Comparison of ENCODE assay signal across 8 cellular contexts in the genomic region with DNA sequence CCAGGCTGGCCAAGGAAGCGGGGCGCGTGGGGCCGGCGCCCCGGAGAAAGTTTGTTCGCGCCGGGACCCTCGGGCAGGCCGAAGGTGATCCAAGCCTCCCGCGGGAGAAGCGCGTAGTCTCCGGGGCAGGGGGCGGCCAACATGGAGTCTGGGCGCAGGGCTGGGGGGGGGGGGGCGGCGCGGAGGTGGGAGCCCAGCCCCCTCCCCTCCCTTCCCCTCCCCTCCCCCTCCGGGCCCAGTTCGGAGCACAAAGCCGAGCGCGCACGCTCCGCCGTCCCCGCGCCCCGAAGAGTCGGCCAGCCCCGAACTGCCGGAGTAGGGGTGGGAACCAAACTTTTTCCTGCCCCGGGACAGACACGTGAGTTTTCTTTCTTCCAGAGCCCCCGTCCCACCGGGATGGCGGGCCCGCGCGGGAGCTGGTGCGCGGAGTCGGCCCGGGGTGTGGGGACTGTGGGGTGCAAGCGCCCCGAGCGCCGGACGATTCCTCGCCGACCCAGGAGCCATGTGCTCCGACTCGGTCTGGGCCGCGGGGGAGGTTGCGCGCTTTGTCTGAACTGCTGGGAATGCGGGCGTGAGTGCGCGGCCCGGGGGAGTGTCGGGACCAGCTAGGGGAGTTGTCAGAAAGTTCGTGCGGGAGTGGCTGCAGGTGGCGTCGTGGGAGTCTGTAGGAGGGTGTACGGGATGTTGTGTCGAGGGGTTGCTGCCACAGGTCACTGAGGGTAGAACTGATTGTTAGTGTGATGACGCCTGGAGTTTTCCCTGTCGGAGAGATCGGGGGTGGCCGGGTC. TPM values are rescaled to one million over a fixed set of nuclear protein-coding genes. Genes with fewer than 3 reads are reported as not detected.
DNase-seq lines count a peak whose midpoint lies in the region; ATAC-seq and TF ChIP-seq lines count a peak whose summit lies in the region.

No MANE protein-coding gene starts in this region.

- peak overlapping the region; percentile 97 for H3K9ac ChIP-seq in MM.1S (ENCODE audit: low read length)
- H3K9ac ChIP-seq in mesenchymal stem cell (ENCODE audit: low read length), result peak overlapping the region; percentile 62

- 0 to 1% methylated on average over 66 to 71 of the region's 76 CpGs for WGBS in ectodermal cell, 2 experiments
- 1% methylated on average over 60 of the region's 76 CpGs for WGBS in mesenchymal stem cell

- peaks cover 51% of the 10 kb centered on the region for H3K79me2 ChIP-seq in MM.1S (ENCODE audit: low read length)

- H4K91ac ChIP-seq in mesenchymal stem cell (ENCODE audit: low read length), result no peak overlapping the region

- H4K8ac ChIP-seq in mesenchymal stem cell (ENCODE audit: low read length), result peak overlapping the region; percentile 45

- peak; percentile 77 for DNase-seq in ELR (ENCODE audit: low read depth)
- peak; percentile 46 for DNase-seq in MM.1S
- DNase-seq in activated CD4-positive, alpha-beta T cell treated with anti-CD3 and anti-CD28 coated beads for 48 hours, result peak; percentile 66
- peak; percentile 72 for DNase-seq in mesenchymal stem cell

- 0 out of 2 replicates have a peak, but pooled peaks cover 9% of the 10 kb centered on the region for H3K4me1 ChIP-seq in MM.1S (ENCODE audit: low read length)
- H3K4me1 ChIP-seq in ectodermal cell (ENCODE audit: control insufficient read depth, insufficient read depth, low read length), result peaks cover 14% of the 10 kb centered on the region
- H3K4me1 ChIP-seq in mesenchymal stem cell (ENCODE audit: control insufficient read depth, insufficient read depth, low read depth, low read length), result peaks cover 26% of the 10 kb centered on the region

- H3K27ac ChIP-seq in MM.1S (ENCODE audit: low read length) (peak overlapping the region; percentile 50; the same call in 1 of the 2 replicates), ectodermal cell (ENCODE audit: insufficient read depth, low read depth, low read length, poor library complexity, severe bottlenecking) (peak overlapping the region; percentile 87), mesenchymal stem cell (ENCODE audit: low read length, poor library complexity, severe bottlenecking) (peak overlapping the region; percentile 64)

- peak overlapping the region; percentile 21 to 55 for H2BK12ac ChIP-seq in mesenchymal stem cell (ENCODE audit: low read length in 2 of 2)

- peak overlapping the region; percentile 84 for H3K27ac Mint-ChIP-seq in stimulated activated memory B cell treated with anti-CD40 and anti-IgM and Interleukin-4, amounts not matched to agents 10 μg/mL and 1 μg/mL and 100 μg/mL, for 72 hours

- no peaks in the 10 kb centered on the region for H3K9me2 ChIP-seq in MM.1S (replicated peaks; ENCODE audit: insufficient read depth, low read length)

- H3K23ac ChIP-seq in mesenchymal stem cell (ENCODE audit: low read length in 2 of 2), result peak overlapping the region in 1 of 2 experiments; percentile 97

- H3K4me2 ChIP-seq in MM.1S (ENCODE audit: low read depth, low read length), result peak overlapping the region; percentile 74
- H3K4me2 ChIP-seq in mesenchymal stem cell (ENCODE audit: low read length, poor library complexity, severe bottlenecking), result peak overlapping the region; percentile 77

- peaks cover 5% of the 10 kb centered on the region for H3K79me1 ChIP-seq in mesenchymal stem cell (replicated peaks; ENCODE audit: low read length, poor library complexity, severe bottlenecking)

- no peak overlapping the region for H2AK5ac ChIP-seq in mesenchymal stem cell (ENCODE audit: low read length, severe bottlenecking)

- peaks cover 38% of the 10 kb centered on the region for H3K4me1 Mint-ChIP-seq in stimulated activated memory B cell treated with anti-CD40 and anti-IgM and Interleukin-4, amounts not matched to agents 10 μg/mL and 1 μg/mL and 100 μg/mL, for 72 hours

- peak overlapping the region; percentile 67 for H2BK5ac ChIP-seq in mesenchymal stem cell (ENCODE audit: low read depth, low read length, poor library complexity, severe bottlenecking)

- peak overlapping the region; percentile 92 for H2BK120ac ChIP-seq in mesenchymal stem cell (ENCODE audit: low read depth, low read length)

- H3K27me3 ChIP-seq in MM.1S (replicated peaks; ENCODE audit: insufficient read depth, low read length), result no peaks in the 10 kb centered on the region
- H3K27me3 ChIP-seq in ectodermal cell (ENCODE audit: control insufficient read depth, insufficient read depth, low read length, poor library complexity, severe bottlenecking), result peaks cover 3% of the 10 kb centered on the region
- H3K27me3 ChIP-seq in mesenchymal stem cell (ENCODE audit: control insufficient read depth in 1 of 2, insufficient read depth in 1 of 2, low read length in 2 of 2), result no peaks in the 10 kb centered on the region

- H3K36me3 ChIP-seq in MM.1S (replicated peaks; ENCODE audit: insufficient read depth, low read length) (no peaks in the 10 kb centered on the region), ectodermal cell (ENCODE audit: control insufficient read depth, insufficient read depth, low read length) (peaks cover 9% of the 10 kb centered on the region), mesenchymal stem cell (ENCODE audit: control insufficient read depth in 1 of 2, insufficient read depth in 2 of 2, low read depth in 1 of 2, low read length in 2 of 2) (peaks cover 0 to 7% of the 10 kb centered on the region in 2 experiments)

- peak overlapping the region; percentile 37 to 61 for H3K18ac ChIP-seq in mesenchymal stem cell (ENCODE audit: low read depth in 1 of 2, low read length in 2 of 2)

- ATAC-seq in stimulated activated memory B cell treated with anti-CD40 and anti-IgM and Interleukin-4, amounts not matched to agents 10 μg/mL and 1 μg/mL and 100 μg/mL, for 72 hours, result peak; percentile 37
- ATAC-seq in HG03460 (IDR thresholded peaks at IDR 0.05; ENCODE audit: unreplicated experiment) (no peak), GM18873 (IDR thresholded peaks at IDR 0.05; ENCODE audit: low FRiP score, unreplicated experiment) (no peak)

- H3K14ac ChIP-seq in mesenchymal stem cell (ENCODE audit: low read length in 2 of 2), result peak overlapping the region; percentile 70 to 78

- H3K4ac ChIP-seq in mesenchymal stem cell (ENCODE audit: low read depth in 1 of 2, low read length in 2 of 2), result peak overlapping the region; percentile 81 to 89

- no peaks in the 10 kb centered on the region for H3K36me3 Mint-ChIP-seq in stimulated activated memory B cell treated with anti-CD40 and anti-IgM and Interleukin-4, amounts not matched to agents 10 μg/mL and 1 μg/mL and 100 μg/mL, for 72 hours

- H3K4me3 Mint-ChIP-seq in stimulated activated memory B cell treated with anti-CD40 and anti-IgM and Interleukin-4, amounts not matched to agents 10 μg/mL and 1 μg/mL and 100 μg/mL, for 72 hours, result peak overlapping the region; percentile 92

- peaks cover 24% of the 10 kb centered on the region for H3F3A ChIP-seq in MM.1S (ENCODE audit: insufficient read depth, low read length)

- H2AFZ ChIP-seq in MM.1S (ENCODE audit: low read length) (peak overlapping the region; percentile 81; the same call in 1 of the 2 replicates), mesenchymal stem cell (ENCODE audit: low read depth, low read length) (peak overlapping the region; percentile 20)

- H3K27me3 Mint-ChIP-seq in stimulated activated memory B cell treated with anti-CD40 and anti-IgM and Interleukin-4, amounts not matched to agents 10 μg/mL and 1 μg/mL and 100 μg/mL, for 72 hours, result no peaks in the 10 kb centered on the region

- H3K9me3 ChIP-seq in MM.1S (replicated peaks; ENCODE audit: insufficient read depth, low read length) (no peaks in the 10 kb centered on the region), ectodermal cell (ENCODE audit: control insufficient read depth, low read length) (no peaks in the 10 kb centered on the region), mesenchymal stem cell (ENCODE audit: control insufficient read depth, low read length) (no peaks in the 10 kb centered on the region)

- no peaks in the 10 kb centered on the region for H3K9me3 Mint-ChIP-seq in stimulated activated memory B cell treated with anti-CD40 and anti-IgM and Interleukin-4, amounts not matched to agents 10 μg/mL and 1 μg/mL and 100 μg/mL, for 72 hours

- no peak for TF ChIP-seq CTCF in MM.1S (IDR thresholded peaks at IDR 0.05; ENCODE audit: low read length)

- no peaks in the 10 kb centered on the region for H4K20me1 ChIP-seq in MM.1S (ENCODE audit: insufficient read depth, low read length)

- H3K4me3 ChIP-seq in MM.1S (ENCODE audit: low read length) (peak overlapping the region; percentile 78), ectodermal cell (ENCODE audit: insufficient read depth, low read depth, low read length) (peak overlapping the region; percentile 94), mesenchymal stem cell (ENCODE audit: insufficient read depth in 1 of 2, low read depth in 1 of 2, low read length in 2 of 2) (peak overlapping the region; percentile 71 to 76)

- H2BK15ac ChIP-seq in mesenchymal stem cell (ENCODE audit: low read depth, poor library complexity, severe bottlenecking), result peak overlapping the region; percentile 88

RNA-seq across cellular contexts. Expression of gene TGIF2, which starts 1.1 kb away (rescaled TPM):
- polyA plus RNA-seq in ectodermal cell (2013, experiment 1 of 4), result 49.4 TPM
- polyA plus RNA-seq in ectodermal cell (2013, experiment 2 of 4), result 59.7 TPM
- 34.4 TPM for polyA plus RNA-seq in ectodermal cell (2013, experiment 3 of 4)
- 36.2 TPM for polyA plus RNA-seq in ectodermal cell (2013, experiment 4 of 4)
- 16.5 TPM for polyA plus RNA-seq in mesenchymal stem cell (2013, experiment 1 of 2)
- polyA plus RNA-seq in mesenchymal stem cell (2013, experiment 2 of 2), result 16.7 TPM

RNA-seq across cellular contexts. Expression of gene RAB5IF, which starts 31.1 kb away (rescaled TPM):
- polyA plus RNA-seq in ectodermal cell (2013, experiment 1 of 4), result 78.7 TPM
- polyA plus RNA-seq in ectodermal cell (2013, experiment 2 of 4), result 85.4 TPM
- polyA plus RNA-seq in ectodermal cell (2013, experiment 3 of 4), result 78.2 TPM
- 86.2 TPM for polyA plus RNA-seq in ectodermal cell (2013, experiment 4 of 4)
- 138 TPM for polyA plus RNA-seq in mesenchymal stem cell (2013, experiment 1 of 2)
- polyA plus RNA-seq in mesenchymal stem cell (2013, experiment 2 of 2), result 147 TPM

RNA-seq across cellular contexts. Expression of gene MYL9, which starts 33.2 kb away (rescaled TPM):
- 256 TPM for polyA plus RNA-seq in ectodermal cell (2013, experiment 1 of 4)
- 238 TPM for polyA plus RNA-seq in ectodermal cell (2013, experiment 2 of 4)
- polyA plus RNA-seq in ectodermal cell (2013, experiment 3 of 4), result 170 TPM
- 208 TPM for polyA plus RNA-seq in ectodermal cell (2013, experiment 4 of 4)
- 959 TPM for polyA plus RNA-seq in mesenchymal stem cell (2013, experiment 1 of 2)
- polyA plus RNA-seq in mesenchymal stem cell (2013, experiment 2 of 2), result 955 TPM
